Comparison of ENCODE assay signal across 22 cellular contexts in genomic region chr10:48900296-48900695, GRCh38. TPM values are rescaled to one million over a fixed set of nuclear protein-coding genes. Genes with fewer than 3 reads are reported as not detected.
DNase-seq lines count a peak whose midpoint lies in the region; ATAC-seq and TF ChIP-seq lines count a peak whose summit lies in the region.
"Had no signal": no experiment of that assay in that cellular context is flagged by ENCODE, and none has a peak within 500 bp of the region (broad histone marks: within the 10 kb centered on the region; RNA-seq: fewer than 3 reads in every experiment).

No MANE protein-coding gene starts in this region.

- H3K9me3 ChIP-seq in DND-41 (ENCODE audit: insufficient read depth, low read length, severe bottlenecking) = no peaks in the 10 kb centered on the region
- peaks cover 0 to 4% (median 0%) of the 10 kb centered on the region in 12 donors for H3K9me3 ChIP-seq in heart left ventricle

- H3K36me3 ChIP-seq in DND-41 (ENCODE audit: insufficient read depth, low read length) (no peaks in the 10 kb centered on the region), heart left ventricle (no peaks in the 10 kb centered on the region)

- H3K27me3 ChIP-seq in DND-41 (ENCODE audit: insufficient read depth, low read length, poor library complexity) (no peaks in the 10 kb centered on the region), heart left ventricle (no peaks in the 10 kb centered on the region)

- H2AFZ ChIP-seq in DND-41 (ENCODE audit: low read depth, low read length) = no peak overlapping the region

- no peak overlapping the region for H3K4me2 ChIP-seq in DND-41 (ENCODE audit: insufficient read depth, low read length)

- H3K4me3 ChIP-seq in DND-41 (ENCODE audit: low read depth in 1 of 2, low read length in 2 of 2) (no peak overlapping the region), NB4 (ENCODE audit: low read depth, low read length) (no peak overlapping the region), heart left ventricle (no peak overlapping the region)

- no peak for DNase-seq in DND-41
- peak; percentile 29 for DNase-seq in NB4 (ENCODE audit: low read depth)
- peak in 1 of 5 donors; percentile 39 for DNase-seq in heart left ventricle
- DNase-seq in sciatic nerve (ENCODE audit: low spot score) = no peak
- no peak for DNase-seq in HuH-7 (ENCODE audit: low spot score)
- no peak for DNase-seq in NCI-H774 (lab: John Stamatoyannopoulos, UW)
- DNase-seq: activated CD8-positive, alpha-beta memory T cell treated with anti-CD3 and anti-CD28 coated beads, Interleukin-2, amount 50 U/mL, for 48 hours; activated effector memory CD4-positive, alpha-beta T cell treated with Interleukin-2 at 50 U/mL for 16 hours; activated naive CD8-positive, alpha-beta T cell treated with anti-CD3 and anti-CD28 coated beads, Interleukin-2, amount 50 U/mL, for 24 hours; CD4-positive, CD25-positive, alpha-beta regulatory T cell; NCI-H1417; NCI-H510A; retina; SHP77 had no signal

- no peaks in the 10 kb centered on the region for H4K20me1 ChIP-seq in DND-41 (ENCODE audit: insufficient read depth, low read length)

- WGBS in heart left ventricle, 4 donors = 65 to 74% (median 68%) methylated on average over 2 of the region's 2 CpGs

- peak; percentile 35; the same call in 1 of the 3 replicates for ATAC-seq in DND-41 (ENCODE audit: insufficient read depth, low read depth)
- peak; percentile 33 to 61 (median 44) for ATAC-seq in heart left ventricle
- peak; percentile 47 for ATAC-seq in sciatic nerve
- no peak for ATAC-seq in GM19395 (IDR thresholded peaks at IDR 0.05; ENCODE audit: unreplicated experiment)
- ATAC-seq: activated naive CD8-positive, alpha-beta T cell treated with anti-CD3 and anti-CD28 coated beads, Interleukin-2, amount 50 U/mL, for 24 hours had no signal

- TF ChIP-seq CTCF in DND-41 (IDR thresholded peaks at IDR 0.05; ENCODE audit: borderline replicate concordance, extremely low read depth, low read length, poor library complexity, severe bottlenecking) (no peak), NB4 (IDR thresholded peaks at IDR 0.05; ENCODE audit: low read depth, low read length) (no peak), heart left ventricle (IDR thresholded peaks at IDR 0.05) (no peak)

- no peaks in the 10 kb centered on the region for H3K79me2 ChIP-seq in DND-41 (ENCODE audit: insufficient read depth, low read length)

- no peak overlapping the region for H3K9ac ChIP-seq in DND-41 (ENCODE audit: low read depth, low read length)

- intact Hi-C loops in heart left ventricle (cut with DNase I) = no loop called here
- intact Hi-C loops in sciatic nerve (cut with DNase I) = no loop called here

- H3K4me1 ChIP-seq in DND-41 (ENCODE audit: insufficient read depth, low read length) (no peaks in the 10 kb centered on the region), heart left ventricle (peaks cover 0 to 11% (median 5%) of the 10 kb centered on the region in 12 donors)

- TF ChIP-seq POLR2A in NB4 (IDR thresholded peaks at IDR 0.05; ENCODE audit: extremely low read depth, insufficient read length) = no peak
- TF ChIP-seq POLR2A in heart left ventricle (IDR thresholded peaks at IDR 0.05) = no peak

- H3K27ac ChIP-seq in DND-41 (ENCODE audit: low read length) (no peak overlapping the region), heart left ventricle (peak overlapping the region in 11 of 12 donors; percentile 4 to 63 (median 38))
- H3K27ac ChIP-seq: VCaP had no signal

RNA-seq across cellular contexts. Expression of gene LRRC18, which starts 39.3 kb away (rescaled TPM):
- total RNA-seq in heart left ventricle = not detected
- polyA plus RNA-seq in heart left ventricle = not detected
- not detected for total RNA-seq in sciatic nerve
- total RNA-seq: CD4-positive, CD25-positive, alpha-beta regulatory T cell; H1; HT-29; lower leg skin; T-helper 1 cell treated with Interleukin-12 subunit alpha and Interleukin-12 subunit beta and Interleukin-4 antibody, amounts not matched to agents 30 ng/mL and 1 ng/mL, for 36 hours; temporal lobe had no signal
- polyA plus RNA-seq: AG04450; CD4-positive, CD25-positive, alpha-beta regulatory T cell; H1 had no signal
